Comparison of ENCODE assay signal across 8 cellular contexts in the genomic region with DNA sequence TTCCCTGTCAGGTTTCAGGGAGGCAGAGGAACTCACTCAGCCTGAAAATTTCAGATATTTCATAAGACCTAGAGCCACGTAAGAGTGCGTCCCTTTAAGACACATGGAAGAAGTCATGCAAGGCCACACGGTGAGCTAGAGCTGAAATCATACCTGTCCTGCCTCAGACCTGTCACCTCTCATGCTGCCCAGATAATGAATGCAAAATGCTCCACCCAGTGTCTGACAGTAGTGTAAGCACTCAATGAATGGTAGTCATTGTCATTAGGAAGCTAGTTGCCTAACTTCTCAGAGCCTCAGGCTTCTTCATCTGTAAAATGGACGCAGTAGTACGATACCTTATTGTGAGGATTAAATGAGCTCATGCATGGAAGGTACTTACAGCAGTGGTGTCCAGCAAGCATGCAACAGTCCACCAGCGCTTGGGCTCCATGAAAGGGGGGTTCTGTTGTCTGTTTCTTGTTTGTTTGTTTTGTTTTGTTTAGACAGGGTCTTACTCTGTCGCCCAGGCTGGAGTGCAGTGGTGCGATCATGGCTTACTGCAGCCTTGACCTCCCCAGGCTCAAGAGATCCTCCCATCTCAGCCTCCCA.
DNase-seq lines count a peak whose midpoint lies in the region; ATAC-seq and TF ChIP-seq lines count a peak whose summit lies in the region.

No MANE protein-coding gene starts in this region.

- H3K4me3 ChIP-seq in esophagus squamous epithelium: peak overlapping the region in 3 of 4 donors; percentile 62 to 72 (median 64)

- intact Hi-C loops in esophagus squamous epithelium (cut with DNase I) (loop anchor here (5.0 to 10.0 kb wide), 3 partner anchors 100 to 300 kb away; a partner anchor contains a TSS), sciatic nerve (cut with DNase I) (no loop called here)

- TF ChIP-seq POLR2A in esophagus squamous epithelium (IDR thresholded peaks at IDR 0.05): no peak

- H3K4me1 Mint-ChIP-seq in activated CD8-positive, alpha-beta memory T cell treated with anti-CD3 and anti-CD28 coated beads, Interleukin-2, amount 10 ng/mL, durations not matched to agents 7 days and 5 days: peaks cover 27% of the 10 kb centered on the region
- H3K4me1 Mint-ChIP-seq in stimulated activated memory B cell treated with anti-CD40 and anti-IgM and Interleukin-4, amounts not matched to agents 10 μg/mL and 1 μg/mL and 100 μg/mL, for 72 hours: peaks cover 29% of the 10 kb centered on the region

- no peaks in the 10 kb centered on the region for H3K9me3 Mint-ChIP-seq in activated CD8-positive, alpha-beta memory T cell treated with anti-CD3 and anti-CD28 coated beads, Interleukin-2, amount 10 ng/mL, durations not matched to agents 7 days and 5 days (ENCODE audit: low read depth)
- H3K9me3 Mint-ChIP-seq in stimulated activated memory B cell treated with anti-CD40 and anti-IgM and Interleukin-4, amounts not matched to agents 10 μg/mL and 1 μg/mL and 100 μg/mL, for 72 hours: peaks cover 2% of the 10 kb centered on the region

- WGBS in esophagus squamous epithelium, 2 donors: 63 to 76% methylated on average over 6 to 8 of the region's 8 CpGs

- H3K27ac Mint-ChIP-seq in activated CD8-positive, alpha-beta memory T cell treated with anti-CD3 and anti-CD28 coated beads, Interleukin-2, amount 10 ng/mL, durations not matched to agents 7 days and 5 days: peak overlapping the region; percentile 43
- H3K27ac Mint-ChIP-seq in stimulated activated memory B cell treated with anti-CD40 and anti-IgM and Interleukin-4, amounts not matched to agents 10 μg/mL and 1 μg/mL and 100 μg/mL, for 72 hours: peak overlapping the region; percentile 90

- CTCF ChIA-PET in activated CD8-positive, alpha-beta memory T cell treated with anti-CD3 and anti-CD28 coated beads, Interleukin-2, amount 10 ng/mL, durations not matched to agents 7 days and 5 days (lab: Charles Lee): interaction anchor here (0.6 to 7.9 kb wide), 35 partner anchors 9 to 441 kb away, joined by 3 to 124 read pairs (median 3); a partner anchor contains a TSS

- DNase-seq in activated CD8-positive, alpha-beta memory T cell treated with anti-CD3 and anti-CD28 coated beads, Interleukin-2, amount 10 ng/mL, durations not matched to agents 7 days and 5 days: no peak
- no peak for DNase-seq in activated CD8-positive, alpha-beta memory T cell treated with anti-CD3 and anti-CD28 coated beads, Interleukin-2, amount 50 U/mL, for 48 hours
- DNase-seq in RPMI8226 (peak; percentile 62), esophagus squamous epithelium (lab: John Stamatoyannopoulos, UW) (no peak), sciatic nerve (ENCODE audit: low spot score) (no peak), GM19238 (ENCODE audit: insufficient read length, low spot score) (no peak), NCI-H2081 treated with DMSO at 0.1 percent for 48 hours (lab: John Stamatoyannopoulos, UW) (no peak)

- no peaks in the 10 kb centered on the region for H3K9me3 ChIP-seq in esophagus squamous epithelium

- no peak for ATAC-seq in activated CD8-positive, alpha-beta memory T cell treated with anti-CD3 and anti-CD28 coated beads, Interleukin-2, amount 10 ng/mL, durations not matched to agents 7 days and 5 days
- ATAC-seq in stimulated activated memory B cell treated with anti-CD40 and anti-IgM and Interleukin-4, amounts not matched to agents 10 μg/mL and 1 μg/mL and 100 μg/mL, for 72 hours: no peak
- ATAC-seq in sciatic nerve: no peak

- H3K4me1 ChIP-seq in esophagus squamous epithelium: peaks cover 12 to 38% (median 21%) of the 10 kb centered on the region in 3 donors

- peak in 1 of 6 experiments; percentile 39 for TF ChIP-seq CTCF in esophagus squamous epithelium (IDR thresholded peaks at IDR 0.05)

- peak overlapping the region; percentile 86 to 97 (median 92) for H3K27ac ChIP-seq in esophagus squamous epithelium

- H3K27me3 ChIP-seq in esophagus squamous epithelium: no peaks in the 10 kb centered on the region

- peak overlapping the region; percentile 80 for H3K4me3 Mint-ChIP-seq in activated CD8-positive, alpha-beta memory T cell treated with anti-CD3 and anti-CD28 coated beads, Interleukin-2, amount 10 ng/mL, durations not matched to agents 7 days and 5 days
- H3K4me3 Mint-ChIP-seq in stimulated activated memory B cell treated with anti-CD40 and anti-IgM and Interleukin-4, amounts not matched to agents 10 μg/mL and 1 μg/mL and 100 μg/mL, for 72 hours: peak overlapping the region; percentile 88

- H3K36me3 Mint-ChIP-seq in activated CD8-positive, alpha-beta memory T cell treated with anti-CD3 and anti-CD28 coated beads, Interleukin-2, amount 10 ng/mL, durations not matched to agents 7 days and 5 days: no peaks in the 10 kb centered on the region
- no peaks in the 10 kb centered on the region for H3K36me3 Mint-ChIP-seq in stimulated activated memory B cell treated with anti-CD40 and anti-IgM and Interleukin-4, amounts not matched to agents 10 μg/mL and 1 μg/mL and 100 μg/mL, for 72 hours

- no peaks in the 10 kb centered on the region for H3K36me3 ChIP-seq in esophagus squamous epithelium

- no peaks in the 10 kb centered on the region for H3K27me3 Mint-ChIP-seq in activated CD8-positive, alpha-beta memory T cell treated with anti-CD3 and anti-CD28 coated beads, Interleukin-2, amount 10 ng/mL, durations not matched to agents 7 days and 5 days
- no peaks in the 10 kb centered on the region for H3K27me3 Mint-ChIP-seq in stimulated activated memory B cell treated with anti-CD40 and anti-IgM and Interleukin-4, amounts not matched to agents 10 μg/mL and 1 μg/mL and 100 μg/mL, for 72 hours
